ENCODE assay signal across 25 cellular contexts in genomic region chr2:229159405-229159804, GRCh38.
A peak's percentile ranks its signal among the peaks of the same experiment; 100 is the strongest.
DNase-seq lines count a peak whose midpoint lies in the region; ATAC-seq, FAIRE-seq and TF ChIP-seq lines count a peak whose summit lies in the region.
"Had no signal": no experiment of that assay in that cellular context is flagged by ENCODE, and none has a peak within 500 bp of the region (broad histone marks: within the 10 kb centered on the region; RNA-seq: fewer than 3 reads in every experiment).

No MANE protein-coding gene starts in this region.

- POLR2A ChIA-PET in Caco-2 (lab: Charles Lee) = no interaction called here

- no peak for TF ChIP-seq CTCF in Caco-2 (IDR thresholded peaks at IDR 0.05; ENCODE audit: insufficient read depth in 1 of 2, low read depth in 1 of 2, low read length in 1 of 2, severe bottlenecking in 1 of 2, unreplicated experiment in 1 of 2)
- no peak for TF ChIP-seq CTCF in colonic mucosa (IDR thresholded peaks at IDR 0.05)
- TF ChIP-seq CTCF in tibial artery (IDR thresholded peaks at IDR 0.05) = no peak
- no peak for TF ChIP-seq CTCF in kidney (IDR thresholded peaks at IDR 0.05; ENCODE audit: borderline replicate concordance, extremely low read depth, insufficient read depth)

- BruUV-seq in Caco-2 (replicated peaks; lab: Mats Ljungman, UMichigan) = no TSS peak

- no peak for ATAC-seq in GM18907 (IDR thresholded peaks at IDR 0.05; ENCODE audit: unreplicated experiment)
- ATAC-seq: A549, GM23338, HCT116 had no signal

- H3K9me3 Mint-ChIP-seq in Caco-2 (ENCODE audit: unreplicated experiment) = no peaks in the 10 kb centered on the region
- H3K9me3 Mint-ChIP-seq: GM23338, H9 had no signal

- peak overlapping the region; percentile 65 for H3K4me3 Mint-ChIP-seq in Caco-2 (ENCODE audit: unreplicated experiment)
- H3K4me3 Mint-ChIP-seq: CD14-positive monocyte; CD4-positive, alpha-beta T cell; CD8-positive, alpha-beta memory T cell; GM23338; H9 had no signal

- H3K27ac ChIP-seq in colonic mucosa (peak overlapping the region; percentile 68), mucosa of rectum (ENCODE audit: low read depth in 2 of 2, low read length in 2 of 2) (peak overlapping the region; percentile 74 to 75), tibial artery (peak overlapping the region; percentile 46 to 52), kidney (ENCODE audit: low read depth in 2 of 2, low read length in 2 of 2) (no peak overlapping the region)
- H3K27ac ChIP-seq: A549; BLaER1 treated with 17β-estradiol and CSF1 and Interleukin-3, amounts not matched to agents 10 nM and 100 nM had no signal

- no peak overlapping the region for H3K9ac ChIP-seq in colonic mucosa (ENCODE audit: low read depth in 2 of 2, low read length in 2 of 2)
- H3K9ac ChIP-seq in mucosa of rectum (ENCODE audit: low read depth in 1 of 2, low read length in 2 of 2) = no peak overlapping the region
- no peak overlapping the region for H3K9ac ChIP-seq in kidney (ENCODE audit: low read length in 2 of 2)
- H3K9ac ChIP-seq: BLaER1 treated with 17β-estradiol and CSF1 and Interleukin-3, amounts not matched to agents 10 nM and 100 nM had no signal

- no peaks in the 10 kb centered on the region for H3K27me3 ChIP-seq in Caco-2 (replicated peaks; ENCODE audit: control insufficient read depth, insufficient read depth, low read length)
- H3K27me3 ChIP-seq in colonic mucosa = no peaks in the 10 kb centered on the region
- no peaks in the 10 kb centered on the region for H3K27me3 ChIP-seq in mucosa of rectum (ENCODE audit: control insufficient read depth in 2 of 2, insufficient read depth in 2 of 2, low read length in 2 of 2)
- H3K27me3 ChIP-seq in tibial artery = no peaks in the 10 kb centered on the region
- H3K27me3 ChIP-seq: BE2C; BLaER1 treated with 17β-estradiol and CSF1 and Interleukin-3, amounts not matched to agents 10 nM and 100 nM had no signal

- DNase-seq in Caco-2 = no peak
- DNase-seq in colonic mucosa = no peak
- no peak for DNase-seq in tibial artery
- DNase-seq in iPS-NIHi11 (ENCODE audit: low spot score) = no peak
- DNase-seq in kidney = no peak
- DNase-seq in NCI-H1092 treated with DMSO at 0.1 percent for 48 hours (lab: John Stamatoyannopoulos, UW) = no peak
- DNase-seq: 8988T; ACHN; AML-193; BE2C; CD4-positive, alpha-beta T cell; CD8-positive, alpha-beta memory T cell; COR-L47; DND-41; H9 had no signal

- intact Hi-C loops in Caco-2 (cut with micrococcal nuclease; ENCODE audit: unreplicated experiment) = no loop called here
- intact Hi-C loops in colonic mucosa (cut with DNase I) = no loop called here
- intact Hi-C loops in tibial artery (cut with DNase I; ENCODE audit: low total_unique reads) = no loop called here
- intact Hi-C loops in kidney (cut with DNase I) = no loop called here

- peaks cover 25% of the 10 kb centered on the region for H3K4me1 ChIP-seq in Caco-2
- H3K4me1 ChIP-seq in colonic mucosa = peaks cover 4% of the 10 kb centered on the region
- H3K4me1 ChIP-seq in mucosa of rectum (ENCODE audit: control insufficient read depth in 2 of 2, insufficient read depth in 2 of 2, low read length in 2 of 2) = peaks cover 10 to 55% of the 10 kb centered on the region in 2 donors
- peaks cover 0 to 40% (median 0%) of the 10 kb centered on the region in 4 donors for H3K4me1 ChIP-seq in tibial artery
- no peaks in the 10 kb centered on the region for H3K4me1 ChIP-seq in kidney (ENCODE audit: control insufficient read depth in 1 of 2, insufficient read depth in 1 of 2, low read depth in 1 of 2, low read length in 2 of 2)
- H3K4me1 ChIP-seq: A549; BE2C; BLaER1 treated with 17β-estradiol and CSF1 and Interleukin-3, amounts not matched to agents 10 nM and 100 nM had no signal

- H3K4me3 ChIP-seq in Caco-2 (ENCODE audit: low read depth, low read length) (no peak overlapping the region), colonic mucosa (no peak overlapping the region), mucosa of rectum (ENCODE audit: low read length in 2 of 2) (no peak overlapping the region), tibial artery (no peak overlapping the region), kidney (ENCODE audit: low read length in 2 of 2) (no peak overlapping the region)
- H3K4me3 ChIP-seq: A549; BLaER1 treated with 17β-estradiol and CSF1 and Interleukin-3, amounts not matched to agents 10 nM and 100 nM; GM23338 had no signal

- no peaks in the 10 kb centered on the region for H3K36me3 ChIP-seq in Caco-2 (ENCODE audit: control insufficient read depth, insufficient read depth, low read length)
- H3K36me3 ChIP-seq in colonic mucosa = no peaks in the 10 kb centered on the region
- H3K36me3 ChIP-seq in mucosa of rectum (ENCODE audit: control insufficient read depth in 2 of 2, insufficient read depth in 2 of 2, low read length in 2 of 2) = no peaks in the 10 kb centered on the region
- peaks cover 0 to 2% (median 0%) of the 10 kb centered on the region in 3 donors for H3K36me3 ChIP-seq in tibial artery
- H3K36me3 ChIP-seq in kidney (ENCODE audit: control insufficient read depth in 1 of 2, insufficient read depth in 2 of 2, low read length in 2 of 2) = no peaks in the 10 kb centered on the region
- H3K36me3 ChIP-seq: BE2C; BLaER1 treated with 17β-estradiol and CSF1 and Interleukin-3, amounts not matched to agents 10 nM and 100 nM had no signal

- no peaks in the 10 kb centered on the region for H3K27me3 Mint-ChIP-seq in Caco-2 (ENCODE audit: insufficient read depth, unreplicated experiment)
- H3K27me3 Mint-ChIP-seq: CD4-positive, alpha-beta T cell; CD8-positive, alpha-beta memory T cell had no signal

- CTCF ChIA-PET in Caco-2 (lab: Charles Lee) = no interaction called here

- peaks cover 17% of the 10 kb centered on the region for H3K4me1 Mint-ChIP-seq in Caco-2 (ENCODE audit: low read depth, unreplicated experiment)
- H3K4me1 Mint-ChIP-seq: CD14-positive monocyte; CD8-positive, alpha-beta memory T cell had no signal

- peaks cover 12% of the 10 kb centered on the region for H3K36me3 Mint-ChIP-seq in Caco-2 (ENCODE audit: insufficient read depth, unreplicated experiment)
- H3K36me3 Mint-ChIP-seq: CD8-positive, alpha-beta memory T cell had no signal

- no peak for FAIRE-seq in kidney (lab: Jason Lieb, UNC)
- FAIRE-seq: A549, G401.6, GM12892, GM19239 had no signal

- no peaks in the 10 kb centered on the region for H3K9me3 ChIP-seq in Caco-2
- H3K9me3 ChIP-seq in colonic mucosa = no peaks in the 10 kb centered on the region
- no peaks in the 10 kb centered on the region for H3K9me3 ChIP-seq in mucosa of rectum (ENCODE audit: control insufficient read depth in 2 of 2, low read length in 2 of 2)
- H3K9me3 ChIP-seq in tibial artery = no peaks in the 10 kb centered on the region
- no peaks in the 10 kb centered on the region for H3K9me3 ChIP-seq in kidney (ENCODE audit: control insufficient read depth in 1 of 2, low read length in 2 of 2)
- H3K9me3 ChIP-seq: A549, BE2C had no signal

- H3K27ac Mint-ChIP-seq in Caco-2 (ENCODE audit: unreplicated experiment) = peak overlapping the region; percentile 93
- H3K27ac Mint-ChIP-seq: CD4-positive, alpha-beta T cell; CD8-positive, alpha-beta memory T cell; GM23338; H9 had no signal

Comparison
In these comparisons a context has a peak if more than half of its experiments do, and no peak if none do; other contexts are left out.
1. H3K27ac ChIP-seq: peak in colonic mucosa (single experiment), mucosa of rectum (2 of 2) and tibial artery (2 of 2); none in kidney (0 of 2).